In genomic region chr15:31324739-31325431, GRCh38 we compare ENCODE assay signal across 8 cellular contexts. TPM values are rescaled to one million over a fixed set of nuclear protein-coding genes. Genes with fewer than 3 reads are reported as not detected.
DNase-seq lines count a peak whose midpoint lies in the region; ATAC-seq and TF ChIP-seq lines count a peak whose summit lies in the region.

No MANE protein-coding gene starts in this region.

- H3K79me2 ChIP-seq in PC-9 (ENCODE audit: low read depth) = no peaks in the 10 kb centered on the region
- peaks cover 28% of the 10 kb centered on the region for H3K79me2 ChIP-seq in trophoblast cell (ENCODE audit: control insufficient read depth, insufficient read depth, low read length, poor library complexity)

- H2BK5ac ChIP-seq in trophoblast cell (ENCODE audit: low read depth, low read length, poor library complexity) = no peak overlapping the region

- no peak overlapping the region for H2BK120ac ChIP-seq in trophoblast cell (ENCODE audit: insufficient read depth, low read length, poor library complexity)

- peaks cover 25% of the 10 kb centered on the region for H3K79me1 ChIP-seq in trophoblast cell (ENCODE audit: low read length)

- CTCF ChIA-PET in PC-9 (lab: Charles Lee) = no interaction called here

- H3K36me3 ChIP-seq in GM06990 (ENCODE audit: control insufficient read depth, insufficient read depth, low read length) = peaks cover under 1% of the 10 kb centered on the region
- no peaks in the 10 kb centered on the region for H3K36me3 ChIP-seq in PC-9 (ENCODE audit: low read depth)
- H3K36me3 ChIP-seq in trophoblast cell (ENCODE audit: control insufficient read depth in 1 of 2, insufficient read depth in 2 of 2, low read length in 2 of 2) = no peaks in the 10 kb centered on the region

- DNase-seq in GM06990 (ENCODE audit: extremely low read depth, insufficient read length) (no peak), PC-9 (no peak), epithelial cell of proximal tubule (ENCODE audit: low read depth) (no peak), trophoblast cell (no peak), hypothalamus (lab: John Stamatoyannopoulos, UW) (no peak), AG08395 (ENCODE audit: low spot score) (no peak), inferior parietal cortex (ENCODE audit: extremely low spot score) (no peak)

- intact Hi-C loops in PC-9 (cut with micrococcal nuclease; ENCODE audit: unreplicated experiment) = loop anchor here (5.0 kb wide), 1 partner anchor 333 kb away; the partner anchor contains the start of gene MTMR10

- H3K23ac ChIP-seq in trophoblast cell (ENCODE audit: low read length) = no peak overlapping the region

- peak overlapping the region; percentile 86 for H3K4me3 ChIP-seq in GM06990 (replicated peaks; ENCODE audit: low read depth, low read length)
- H3K4me3 ChIP-seq in PC-9 = no peak overlapping the region
- H3K4me3 ChIP-seq in epithelial cell of proximal tubule (ENCODE audit: low read depth, low read length) = peak overlapping the region; percentile 74
- peak overlapping the region; percentile 88 for H3K4me3 ChIP-seq in trophoblast cell (ENCODE audit: low read depth, low read length)

- H4K20me1 ChIP-seq in PC-9 (ENCODE audit: insufficient read depth) = no peaks in the 10 kb centered on the region

- H3K4me1 ChIP-seq in PC-9 (replicated peaks; ENCODE audit: insufficient read depth) (no peaks in the 10 kb centered on the region), trophoblast cell (ENCODE audit: control insufficient read depth in 1 of 2, insufficient read depth in 2 of 2, low read length in 2 of 2) (peaks cover 14 to 15% of the 10 kb centered on the region in 2 experiments)

- H3K9me3 ChIP-seq in PC-9 (ENCODE audit: insufficient read depth, low read depth) = no peaks in the 10 kb centered on the region
- no peaks in the 10 kb centered on the region for H3K9me3 ChIP-seq in trophoblast cell (ENCODE audit: insufficient read depth, low read depth, low read length)

- TSS peak; percentile 49 for BruUV-seq in PC-9 (replicated peaks; lab: Mats Ljungman, UMichigan)

- ATAC-seq in GM18502 (IDR thresholded peaks at IDR 0.05; ENCODE audit: poor library complexity, unreplicated experiment) = no peak

- no peak overlapping the region for H3K27ac ChIP-seq in PC-9
- H3K27ac ChIP-seq in trophoblast cell (ENCODE audit: low read depth, low read length) = no peak overlapping the region

- no peaks in the 10 kb centered on the region for H3K9me2 ChIP-seq in PC-9 (ENCODE audit: insufficient read depth)

- H4K91ac ChIP-seq in trophoblast cell (ENCODE audit: low read depth, low read length) = no peak overlapping the region

- H3K14ac ChIP-seq in trophoblast cell (ENCODE audit: low read length) = peak overlapping the region; percentile 78

- H3K9ac ChIP-seq in trophoblast cell (ENCODE audit: low read length) = peak overlapping the region; percentile 78

- H3K27me3 ChIP-seq in GM06990 (replicated peaks; ENCODE audit: control insufficient read depth, insufficient read depth, low read length) (no peaks in the 10 kb centered on the region), PC-9 (ENCODE audit: insufficient read depth, low read depth) (no peaks in the 10 kb centered on the region), trophoblast cell (ENCODE audit: insufficient read depth, low read length) (no peaks in the 10 kb centered on the region)

- H3K4ac ChIP-seq in trophoblast cell (ENCODE audit: low read depth, low read length) = no peak overlapping the region

- no CpG with 5 or more reads among the region's 17 CpGs for WGBS in trophoblast cell (ENCODE audit: extremely low coverage, insufficient coverage, insufficient read length)

- H2AK5ac ChIP-seq in trophoblast cell (ENCODE audit: low read length) = peak overlapping the region; percentile 28

- H4K12ac ChIP-seq in trophoblast cell (ENCODE audit: low read depth, low read length) = no peak overlapping the region

- H3K18ac ChIP-seq in trophoblast cell (ENCODE audit: low read length) = peak overlapping the region; percentile 33

- H3K4me2 ChIP-seq in PC-9 (no peak overlapping the region), trophoblast cell (ENCODE audit: low read length) (peak overlapping the region; percentile 98)

- no peak overlapping the region for H2BK12ac ChIP-seq in trophoblast cell (ENCODE audit: low read length)

- TF ChIP-seq CTCF in GM06990 (IDR thresholded peaks at IDR 0.05; ENCODE audit: insufficient read depth, low read length, poor library complexity, severe bottlenecking) (no peak), PC-9 (conservative IDR thresholded peaks at IDR 0.05) (no peak), epithelial cell of proximal tubule (conservative IDR thresholded peaks at IDR 0.05; ENCODE audit: low read depth, low read length) (no peak)

- H2AFZ ChIP-seq in PC-9 (no peak overlapping the region), trophoblast cell (ENCODE audit: insufficient read depth, low read length, poor library complexity) (no peak overlapping the region)

- no peak overlapping the region for H4K8ac ChIP-seq in trophoblast cell (ENCODE audit: low read depth, low read length)

- POLR2A ChIA-PET in PC-9 (lab: Charles Lee; ENCODE audit: unreplicated experiment) = no interaction called here

- H3F3A ChIP-seq in PC-9 (ENCODE audit: insufficient read depth, low read depth) = no peaks in the 10 kb centered on the region

RNA-seq across cellular contexts. Expression of gene KLF13, which starts 1.8 kb away (rescaled TPM):
- total RNA-seq in PC-9 (2021) (2.5 and 3.4 TPM in 2 replicates), epithelial cell of proximal tubule (20.5 and 66.2 TPM in 2 replicates)
- 76.0 and 79.4 TPM in 2 replicates for polyA plus RNA-seq in trophoblast cell (2013)
